Comparison of ENCODE assay signal across 8 cellular contexts in the genomic region with DNA sequence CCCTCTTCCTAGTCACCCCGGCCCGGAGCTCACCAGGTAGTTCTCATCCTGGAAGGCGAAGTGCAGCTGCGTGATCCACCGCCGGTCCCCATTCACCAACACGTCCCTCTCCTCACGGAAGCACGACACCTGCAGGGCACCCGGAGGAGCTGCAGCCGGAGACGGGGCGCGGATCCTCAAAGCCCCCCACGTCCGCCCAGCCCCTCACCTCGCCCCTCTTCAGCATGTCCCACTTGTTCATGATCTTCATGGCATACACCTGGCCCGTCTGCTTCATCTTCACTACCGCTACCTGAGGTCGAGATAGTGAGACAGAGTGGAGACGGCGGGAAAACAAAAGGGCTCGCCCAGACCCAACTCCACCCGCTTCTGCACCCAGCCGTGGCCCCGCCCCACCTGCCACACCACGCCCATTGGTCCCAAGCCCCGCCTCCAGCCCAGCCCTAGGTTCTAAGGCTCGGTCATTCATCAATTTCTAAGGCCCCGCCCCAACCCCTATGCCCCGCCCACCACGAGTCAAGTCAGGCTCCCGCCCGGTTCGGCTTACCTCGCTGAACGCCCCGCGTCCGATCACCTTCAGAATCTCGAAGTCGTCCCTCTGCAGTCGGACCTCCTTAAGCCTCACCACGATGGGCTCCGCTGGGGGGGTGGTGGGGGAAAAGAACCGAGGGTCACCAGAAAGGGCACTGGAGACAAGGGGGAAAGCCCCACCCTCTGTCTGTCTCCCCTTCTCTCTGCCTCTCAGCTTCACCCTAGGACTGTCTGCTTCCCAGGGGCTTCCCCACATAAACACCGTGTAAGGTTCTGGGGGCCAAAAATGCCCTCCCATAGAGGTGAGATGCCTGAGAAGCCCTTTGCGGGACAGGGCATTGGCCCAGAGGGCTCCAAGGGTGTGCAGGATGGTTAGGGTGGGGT. TPM values are rescaled to one million over a fixed set of nuclear protein-coding genes. Genes with fewer than 3 reads are reported as not detected.
DNase-seq lines count a peak whose midpoint lies in the region; ATAC-seq and TF ChIP-seq lines count a peak whose summit lies in the region.

No MANE protein-coding gene starts in this region.

- ATAC-seq in HG02678 (IDR thresholded peaks at IDR 0.05; ENCODE audit: unreplicated experiment) (peak; percentile 83), lower lobe of right lung (peak; percentile 91 to 92)

- TF ChIP-seq CTCF in choroid plexus epithelial cell (conservative IDR thresholded peaks at IDR 0.05; ENCODE audit: low read depth, low read length) (peak; percentile 58), lower lobe of right lung (IDR thresholded peaks at IDR 0.05) (peak; percentile 61)

- H3K4me1 ChIP-seq in lower lobe of right lung, result peaks cover 34% of the 10 kb centered on the region

- H3K27me3 ChIP-seq in lower lobe of right lung (ENCODE audit: low read depth), result peaks cover 18% of the 10 kb centered on the region

- H3K27ac ChIP-seq in lower lobe of right lung, result no peak overlapping the region

- intact Hi-C loops in lower lobe of right lung (cut with DNase I), result no loop called here

- peaks cover 26% of the 10 kb centered on the region for H3K36me3 ChIP-seq in lower lobe of right lung

- H3K4me3 ChIP-seq in GM08714 (ENCODE audit: low read length) (peak overlapping the region; percentile 6; the same call in 1 of the 2 replicates), choroid plexus epithelial cell (ENCODE audit: low read depth, low read length) (no peak overlapping the region), lower lobe of right lung (peak overlapping the region; percentile 34)

- DNase-seq in NCI-H2029 (lab: John Stamatoyannopoulos, UW), result peak; percentile 90
- DNase-seq in activated CD4-positive, alpha-beta T cell treated with anti-CD3 and anti-CD28 coated beads for 1 hour, result peak; percentile 64
- DNase-seq in choroid plexus epithelial cell (ENCODE audit: low read depth), result peak; percentile 52
- peak; percentile 90 for DNase-seq in lower lobe of right lung
- peak; percentile 49 to 63 for DNase-seq in stimulated activated CD8-positive, alpha-beta memory T cell treated with anti-CD3 and anti-CD28 coated beads, Interleukin-15, amount 100 ng/mL, for 4 hours (ENCODE audit: low read depth in 2 of 2)
- no peak for DNase-seq in globus pallidus (ENCODE audit: low spot score)

- no peaks in the 10 kb centered on the region for H3K9me3 ChIP-seq in lower lobe of right lung

RNA-seq across cellular contexts. Expression of gene DMPK, which starts 2.8 kb away (rescaled TPM):
- 42.6 TPM for total RNA-seq in lower lobe of right lung

RNA-seq across cellular contexts. Expression of gene SIX5, which starts 10.4 kb away (rescaled TPM):
- 16.8 TPM for total RNA-seq in lower lobe of right lung

RNA-seq across cellular contexts. Expression of gene DMWD, which starts 13.2 kb away (rescaled TPM):
- total RNA-seq in lower lobe of right lung, result 47.4 TPM

RNA-seq across cellular contexts. Expression of gene RSPH6A, which starts 35.6 kb away (rescaled TPM):
- total RNA-seq in lower lobe of right lung, result 0.21 TPM

RNA-seq across cellular contexts. Expression of gene MEIOSIN, which starts 46.2 kb away (rescaled TPM):
- not detected for total RNA-seq in lower lobe of right lung
